15 cellular contexts compared by ENCODE assay signal in genomic region chr6:142297996-142298753, GRCh38. TPM values are rescaled to one million over a fixed set of nuclear protein-coding genes. Genes with fewer than 3 reads are reported as not detected.
A peak's percentile ranks its signal among the peaks of the same experiment; 100 is the strongest.
DNase-seq lines count a peak whose midpoint lies in the region; ATAC-seq, FAIRE-seq and TF ChIP-seq lines count a peak whose summit lies in the region.
"Had no signal": no experiment of that assay in that cellular context is flagged by ENCODE, and none has a peak within 500 bp of the region (broad histone marks: within the 10 kb centered on the region; RNA-seq: fewer than 3 reads in every experiment).

No MANE protein-coding gene starts in this region.

- FAIRE-seq in RCC 7860 (lab: Jason Lieb, UNC): no peak

- H3K4me1 Mint-ChIP-seq in progenitor cell of endocrine pancreas (ENCODE audit: low read depth): peaks cover 38% of the 10 kb centered on the region

- peak overlapping the region; percentile 33 for H3K4me3 Mint-ChIP-seq in progenitor cell of endocrine pancreas (ENCODE audit: low read depth)
- H3K4me3 Mint-ChIP-seq: endodermal cell; natural killer cell treated with Interleukin-12 subunit alpha and Interleukin-12 subunit beta and Interleukin-15 and Interleukin-18, amount 100 ng/mL, for 72 hours; stimulated activated memory B cell treated with anti-CD40 and anti-IgM and Interleukin-4, amounts not matched to agents 10 μg/mL and 1 μg/mL and 100 μg/mL, for 72 hours; T-helper 2 cell treated with Interferon-gamma antibody and Interleukin-4, amounts not matched to agents 5 μg/mL and 100 μg/mL, for 36 hours had no signal

- ATAC-seq in left ventricle myocardium superior (no peak), HG03097 (IDR thresholded peaks at IDR 0.05; ENCODE audit: low FRiP score, unreplicated experiment) (no peak)
- ATAC-seq: natural killer cell treated with Interleukin-12 subunit alpha and Interleukin-12 subunit beta and Interleukin-15 and Interleukin-18, amount 100 ng/mL, for 72 hours; stimulated activated memory B cell treated with anti-CD40 and anti-IgM and Interleukin-4, amounts not matched to agents 10 μg/mL and 1 μg/mL and 100 μg/mL, for 72 hours had no signal

- peak overlapping the region; percentile 87 for H3K27ac Mint-ChIP-seq in progenitor cell of endocrine pancreas
- H3K27ac Mint-ChIP-seq: endodermal cell; natural killer cell treated with Interleukin-12 subunit alpha and Interleukin-12 subunit beta and Interleukin-15 and Interleukin-18, amount 100 ng/mL, for 72 hours; stimulated activated memory B cell treated with anti-CD40 and anti-IgM and Interleukin-4, amounts not matched to agents 10 μg/mL and 1 μg/mL and 100 μg/mL, for 72 hours; T-helper 2 cell treated with Interferon-gamma antibody and Interleukin-4, amounts not matched to agents 5 μg/mL and 100 μg/mL, for 36 hours had no signal

- intact Hi-C loops in left ventricle myocardium superior (cut with micrococcal nuclease): no loop called here

- no peak for TF ChIP-seq CTCF in epithelial cell of proximal tubule (conservative IDR thresholded peaks at IDR 0.05; ENCODE audit: low read depth, low read length)
- TF ChIP-seq CTCF in progenitor cell of endocrine pancreas (IDR thresholded peaks at IDR 0.05; ENCODE audit: unreplicated experiment): no peak

- H3K9me3 Mint-ChIP-seq in progenitor cell of endocrine pancreas (ENCODE audit: low read depth): peaks cover 14% of the 10 kb centered on the region
- H3K9me3 Mint-ChIP-seq: endodermal cell; natural killer cell treated with Interleukin-12 subunit alpha and Interleukin-12 subunit beta and Interleukin-15 and Interleukin-18, amount 100 ng/mL, for 72 hours; stimulated activated memory B cell treated with anti-CD40 and anti-IgM and Interleukin-4, amounts not matched to agents 10 μg/mL and 1 μg/mL and 100 μg/mL, for 72 hours; T-helper 2 cell treated with Interferon-gamma antibody and Interleukin-4, amounts not matched to agents 5 μg/mL and 100 μg/mL, for 36 hours had no signal

- DNase-seq in GM03348 (ENCODE audit: low spot score) (peak; percentile 56), RCC 7860 (ENCODE audit: low spot score) (peak; percentile 64), epithelial cell of proximal tubule (ENCODE audit: low read depth) (peak; percentile 68), progenitor cell of endocrine pancreas (ENCODE audit: low spot score, unreplicated experiment) (no peak), NCI-H345 (lab: John Stamatoyannopoulos, UW) (no peak), left ventricle myocardium superior (no peak), GF-D8 (lab: John Stamatoyannopoulos, UW) (no peak)
- DNase-seq: amygdala, DMS53, endodermal cell, NCI-H1417 treated with DMSO at 0.1 percent for 48 hours had no signal

- H3K27me3 Mint-ChIP-seq in progenitor cell of endocrine pancreas: no peaks in the 10 kb centered on the region

- peaks cover 2% of the 10 kb centered on the region for H3K36me3 Mint-ChIP-seq in progenitor cell of endocrine pancreas (ENCODE audit: insufficient read depth)
- H3K36me3 Mint-ChIP-seq: natural killer cell treated with Interleukin-12 subunit alpha and Interleukin-12 subunit beta and Interleukin-15 and Interleukin-18, amount 100 ng/mL, for 72 hours; stimulated activated memory B cell treated with anti-CD40 and anti-IgM and Interleukin-4, amounts not matched to agents 10 μg/mL and 1 μg/mL and 100 μg/mL, for 72 hours had no signal

- H3K4me3 ChIP-seq in epithelial cell of proximal tubule (ENCODE audit: low read depth, low read length): no peak overlapping the region

RNA-seq across cellular contexts. Expression of gene ADGRG6, which starts 3.6 kb away (rescaled TPM):
- total RNA-seq in epithelial cell of proximal tubule: 35.3 and 45.4 TPM in 2 replicates
- 126 and 139 TPM in 2 replicates for total RNA-seq in progenitor cell of endocrine pancreas
- 3.8 TPM for total RNA-seq in left ventricle myocardium superior
- total RNA-seq: natural killer cell treated with Interleukin-12 subunit alpha and Interleukin-12 subunit beta and Interleukin-15 and Interleukin-18, amount 100 ng/mL, for 72 hours had no signal

Comparison
In these comparisons a context has a peak if more than half of its experiments do, and no peak if none do; other contexts are left out.
1. DNase-seq: peak in GM03348 (single experiment), RCC 7860 (single experiment) and epithelial cell of proximal tubule (single experiment); none in progenitor cell of endocrine pancreas (single experiment), NCI-H345 (single experiment), left ventricle myocardium superior (single experiment) and GF-D8 (single experiment).